Comparison of ENCODE assay signal across 8 cellular contexts in genomic region chr13:31073859-31074718, GRCh38.
DNase-seq lines count a peak whose midpoint lies in the region; ATAC-seq and TF ChIP-seq lines count a peak whose summit lies in the region.

No MANE protein-coding gene starts in this region.

- TF ChIP-seq CTCF in omental fat pad (IDR thresholded peaks at IDR 0.05) (no peak), esophagus muscularis mucosa (IDR thresholded peaks at IDR 0.05) (no peak), PC-3 (conservative IDR thresholded peaks at IDR 0.05; ENCODE audit: low read depth, low read length) (no peak), heart left ventricle (IDR thresholded peaks at IDR 0.05) (no peak)

- H3K36me3 ChIP-seq in BLaER1: no peaks in the 10 kb centered on the region
- H3K36me3 ChIP-seq in esophagus muscularis mucosa: no peaks in the 10 kb centered on the region
- no peaks in the 10 kb centered on the region for H3K36me3 ChIP-seq in PC-3 (ENCODE audit: low read depth, low read length)
- no peaks in the 10 kb centered on the region for H3K36me3 ChIP-seq in heart left ventricle

- H2AFZ ChIP-seq in PC-3 (ENCODE audit: low read length): no peak overlapping the region

- peak overlapping the region; percentile 30 for H3K4me3 Mint-ChIP-seq in activated T-helper 17 cell treated with anti-CD3 and anti-CD28 coated beads, Interleukin-2, amount 50 U/mL, for 72 hours

- H4K20me1 ChIP-seq in BLaER1 (no peaks in the 10 kb centered on the region), PC-3 (ENCODE audit: low read length) (no peaks in the 10 kb centered on the region)

- H3K36me3 Mint-ChIP-seq in activated T-helper 17 cell treated with anti-CD3 and anti-CD28 coated beads, Interleukin-2, amount 50 U/mL, for 72 hours (ENCODE audit: low read depth): no peaks in the 10 kb centered on the region

- BruUV-seq in PC-3 (replicated peaks; lab: Mats Ljungman, UMichigan): no TSS peak

- H3K27ac Mint-ChIP-seq in activated T-helper 17 cell treated with anti-CD3 and anti-CD28 coated beads, Interleukin-2, amount 50 U/mL, for 72 hours: no peak overlapping the region

- no peak for TF ChIP-seq EP300 in esophagus muscularis mucosa (IDR thresholded peaks at IDR 0.05)

- POLR2A ChIA-PET in PC-3 (lab: Charles Lee; ENCODE audit: unreplicated experiment): no interaction called here

- DNase-seq in omental fat pad (ENCODE audit: low spot score) (no peak), esophagus muscularis mucosa (ENCODE audit: extremely low spot score) (no peak), PC-3 (no peak), heart left ventricle (no peak)

- H3K9me3 Mint-ChIP-seq in activated T-helper 17 cell treated with anti-CD3 and anti-CD28 coated beads, Interleukin-2, amount 50 U/mL, for 72 hours: no peaks in the 10 kb centered on the region

- H3K4me3 ChIP-seq in BLaER1 (no peak overlapping the region), esophagus muscularis mucosa (no peak overlapping the region), PC-3 (ENCODE audit: low read length) (no peak overlapping the region), heart left ventricle (no peak overlapping the region)

- peaks cover 14% of the 10 kb centered on the region for H3K4me1 Mint-ChIP-seq in activated T-helper 17 cell treated with anti-CD3 and anti-CD28 coated beads, Interleukin-2, amount 50 U/mL, for 72 hours

- H3K27me3 ChIP-seq in BLaER1: no peaks in the 10 kb centered on the region
- H3K27me3 ChIP-seq in esophagus muscularis mucosa: no peaks in the 10 kb centered on the region
- peaks cover 25% of the 10 kb centered on the region for H3K27me3 ChIP-seq in PC-3 (ENCODE audit: low read length)
- peaks cover 0 to 11% (median 0%) of the 10 kb centered on the region in 9 donors for H3K27me3 ChIP-seq in heart left ventricle

- peak overlapping the region; percentile 32 for H3K4me2 ChIP-seq in BLaER1
- no peak overlapping the region for H3K4me2 ChIP-seq in PC-3 (ENCODE audit: low read length)

- TF ChIP-seq POLR2A in esophagus muscularis mucosa (IDR thresholded peaks at IDR 0.05; ENCODE audit: low read depth): no peak
- TF ChIP-seq POLR2A in heart left ventricle (IDR thresholded peaks at IDR 0.05): no peak

- H3K79me2 ChIP-seq in PC-3 (ENCODE audit: low read length): no peaks in the 10 kb centered on the region

- no peak overlapping the region for H3K27ac ChIP-seq in BLaER1
- H3K27ac ChIP-seq in esophagus muscularis mucosa (replicated peaks in 1 of 4): no peak overlapping the region
- no peak overlapping the region for H3K27ac ChIP-seq in PC-3 (ENCODE audit: low read length)
- no peak overlapping the region for H3K27ac ChIP-seq in heart left ventricle

- H3F3A ChIP-seq in PC-3 (ENCODE audit: low read length, unreplicated experiment): no peaks in the 10 kb centered on the region

- no peaks in the 10 kb centered on the region for H3K9me2 ChIP-seq in PC-3 (replicated peaks; ENCODE audit: low read length)

- intact Hi-C loops in esophagus muscularis mucosa (cut with DNase I) (no loop called here), PC-3 (cut with micrococcal nuclease) (no loop called here), heart left ventricle (cut with DNase I) (no loop called here)

- H3K9me3 ChIP-seq in BLaER1 (0 out of 2 replicates have a peak, but pooled peaks cover 16% of the 10 kb centered on the region), esophagus muscularis mucosa (no peaks in the 10 kb centered on the region), PC-3 (ENCODE audit: low read length) (no peaks in the 10 kb centered on the region), heart left ventricle (no peaks in the 10 kb centered on the region)

- H3K4me1 ChIP-seq in BLaER1: peaks cover 19% of the 10 kb centered on the region
- H3K4me1 ChIP-seq in esophagus muscularis mucosa: no peaks in the 10 kb centered on the region
- H3K4me1 ChIP-seq in PC-3 (ENCODE audit: insufficient read depth, low read length): no peaks in the 10 kb centered on the region; the same call in 1 of the 2 replicates
- H3K4me1 ChIP-seq in heart left ventricle: no peaks in the 10 kb centered on the region

- 75% methylated on average over 5 of the region's 5 CpGs for WGBS in esophagus muscularis mucosa
- WGBS in heart left ventricle, 4 donors: 74 to 79% (median 76%) methylated on average over 5 of the region's 5 CpGs

- ATAC-seq in GM19043 (IDR thresholded peaks at IDR 0.05; ENCODE audit: low read depth, unreplicated experiment) (peak; percentile 95), HG03103 (IDR thresholded peaks at IDR 0.05; ENCODE audit: low read depth, unreplicated experiment) (peak; percentile 90), omental fat pad (ENCODE audit: low FRiP score) (peak; percentile 60), PC-3 (no peak; the same call in 1 of the 2 replicates), heart left ventricle (no peak)
- peak; percentile 88 for ATAC-seq in activated T-helper 17 cell treated with anti-CD3 and anti-CD28 coated beads, Interleukin-2, amount 50 U/mL, for 72 hours (replicated peaks)

- CTCF ChIA-PET in PC-3 (lab: Charles Lee): no interaction called here

- H3K9ac ChIP-seq in BLaER1: no peak overlapping the region
- H3K9ac ChIP-seq in PC-3 (ENCODE audit: low read length): no peak overlapping the region

- H3K27me3 Mint-ChIP-seq in activated T-helper 17 cell treated with anti-CD3 and anti-CD28 coated beads, Interleukin-2, amount 50 U/mL, for 72 hours: peaks cover 6% of the 10 kb centered on the region

Comparison
In these comparisons a context has a peak if more than half of its experiments do, and no peak if none do; other contexts are left out.
1. ATAC-seq: peak in GM19043 (single experiment), HG03103 (single experiment), activated T-helper 17 cell treated with anti-CD3 and anti-CD28 coated beads, Interleukin-2, amount 50 U/mL, for 72 hours (single experiment) and omental fat pad (single experiment); none in PC-3 (single experiment) and heart left ventricle (0 of 4).